In genomic region chr4:108650212-108651067, GRCh38 we compare ENCODE assay signal across 8 cellular contexts. TPM values are rescaled to one million over a fixed set of nuclear protein-coding genes. Genes with fewer than 3 reads are reported as not detected.
DNase-seq lines count a peak whose midpoint lies in the region; ATAC-seq and TF ChIP-seq lines count a peak whose summit lies in the region.

TSS of gene OSTC (plus strand) at chr4:108650599. CDS start at chr4:108650656, 57 bp downstream.

- H3K4me1 Mint-ChIP-seq in activated naive CD8-positive, alpha-beta T cell (ENCODE audit: low read depth) = peaks cover 40% of the 10 kb centered on the region

- ATAC-seq in HG02623 (IDR thresholded peaks at IDR 0.05; ENCODE audit: unreplicated experiment) = peak; percentile 90

- peaks cover 17% of the 10 kb centered on the region for H3K36me3 Mint-ChIP-seq in activated naive CD8-positive, alpha-beta T cell

- peak within 1 kb of the TSS; percentile 99 for H3K4me3 Mint-ChIP-seq in activated naive CD8-positive, alpha-beta T cell

- H3K9me3 Mint-ChIP-seq in activated naive CD8-positive, alpha-beta T cell (ENCODE audit: low read depth) = no peaks in the 10 kb centered on the region

- H3K27ac ChIP-seq in temporal lobe (ENCODE audit: low read depth, low read length) = peak within 1 kb of the TSS; percentile 10

- CTCF ChIA-PET in GM10248 (lab: Yijun Ruan, JAX) = interaction anchor here (1.1 to 2.3 kb wide), 8 partner anchors 11 to 29 kb away, joined by 3 to 10 read pairs (median 6); no protein-coding TSS in a partner anchor

- peak; percentile 23 for TF ChIP-seq CTCF in GM10248 (IDR thresholded peaks at IDR 0.05; ENCODE audit: control extremely low read depth, extremely low read depth, low read depth, missing control alignments)

- peak; percentile 87 for DNase-seq in GM10248 (ENCODE audit: extremely low spot score)
- peak; percentile 86 for DNase-seq in NCI-H1105 (lab: John Stamatoyannopoulos, UW)
- peak; percentile 97 for DNase-seq in SKM-1 treated with dmso at 0.1 percent for 144 hours (lab: John Stamatoyannopoulos, UW; ENCODE audit: unreplicated experiment)
- DNase-seq in glomerular endothelial cell (ENCODE audit: extremely low read depth, low read depth, low spot score) = peak; percentile 96
- DNase-seq in occipital lobe (lab: John Stamatoyannopoulos, UW) = peak; percentile 84

- H3K27me3 Mint-ChIP-seq in activated naive CD8-positive, alpha-beta T cell = no peaks in the 10 kb centered on the region

- POLR2A ChIA-PET in GM10248 (lab: Yijun Ruan, JAX) = interaction anchor here (1.1 to 1.9 kb wide), 3 partner anchors 15 to 30 kb away, joined by 3 to 7 read pairs (median 4); partner anchors contain the start of gene RPL34

- H3K27ac Mint-ChIP-seq in activated naive CD8-positive, alpha-beta T cell = peak within 1 kb of the TSS; percentile 98

RNA-seq across cellular contexts. Expression of gene OSTC, which starts in this region (rescaled TPM):
- total RNA-seq in glomerular endothelial cell = 185 and 194 TPM in 2 replicates
- 57.2 TPM for total RNA-seq in occipital lobe
- total RNA-seq in temporal lobe = 32.5 TPM

Comparison
In these comparisons a context has a peak if more than half of its experiments do, and no peak if none do; other contexts are left out.
1. Peak in every context shown above with its lines: DNase-seq, ATAC-seq and H3K27ac ChIP-seq.